ENCODE assay signal across 8 cellular contexts in the genomic region with DNA sequence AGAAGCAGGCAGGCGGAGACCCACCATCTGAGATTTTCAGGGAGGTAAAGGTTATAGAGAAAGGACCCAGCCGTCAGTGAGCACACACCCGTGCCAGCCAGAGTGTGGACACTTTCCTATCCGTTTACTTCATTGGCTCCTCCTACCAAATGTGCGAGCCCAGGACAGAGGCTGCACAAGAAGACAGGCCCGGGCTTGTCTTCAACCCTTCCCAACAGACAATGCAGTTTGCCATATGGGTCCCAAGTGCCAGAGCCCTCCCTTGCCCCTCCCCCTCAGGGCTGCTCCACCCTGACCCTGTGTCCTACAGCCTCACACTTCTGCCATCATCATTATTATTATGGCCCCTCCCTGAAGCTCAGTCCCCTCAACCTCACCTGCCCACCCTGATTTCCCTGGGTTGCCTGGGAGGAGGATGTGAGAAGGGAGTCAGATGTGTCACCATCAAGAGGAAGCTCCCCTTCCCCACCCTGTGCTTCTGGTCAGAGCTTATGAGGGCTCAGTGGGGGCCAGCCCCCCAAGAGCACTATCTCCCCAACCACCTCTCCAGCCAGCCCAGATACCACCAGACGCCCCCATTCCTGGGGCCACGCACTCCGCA. TPM values are rescaled to one million over a fixed set of nuclear protein-coding genes. Genes with fewer than 3 reads are reported as not detected.
DNase-seq lines count a peak whose midpoint lies in the region; FAIRE-seq and TF ChIP-seq lines count a peak whose summit lies in the region.

No MANE protein-coding gene starts in this region.

- peak overlapping the region; percentile 8 to 30 for H3K9ac ChIP-seq in colonic mucosa (ENCODE audit: low read depth in 2 of 2, low read length in 2 of 2)

- in situ Hi-C loops in brain microvascular endothelial cell (cut with HindIII; ENCODE audit: low pct_ligation_motif_present, low sequenced_read_pairs) = no loop called here

- H3K4me3 ChIP-seq in colonic mucosa = no peak overlapping the region
- H3K4me3 ChIP-seq in brain microvascular endothelial cell (ENCODE audit: low read depth, low read length) = no peak overlapping the region

- intact Hi-C loops in colonic mucosa (cut with DNase I) = no loop called here

- peak; percentile 94 for FAIRE-seq in GM18507 (lab: Jason Lieb, UNC)

- H3K9me3 ChIP-seq in colonic mucosa = no peaks in the 10 kb centered on the region

- H3K27ac ChIP-seq in colonic mucosa = no peak overlapping the region
- H3K27ac ChIP-seq in brain microvascular endothelial cell = no peak overlapping the region

- DNase-seq in GM18507 (ENCODE audit: extremely low spot score, insufficient read length, low read depth) = no peak
- peak; percentile 23 for DNase-seq in NCI-H2227 treated with DMSO at 0.1 percent for 48 hours (lab: John Stamatoyannopoulos, UW)
- DNase-seq in colonic mucosa = no peak
- DNase-seq in putamen (ENCODE audit: low spot score) = peak; percentile 80
- no peak for DNase-seq in D341Med (ENCODE audit: low spot score)
- DNase-seq in UCSD-AML1 (lab: John Stamatoyannopoulos, UW; ENCODE audit: unreplicated experiment) = no peak
- no peak for DNase-seq in RKO (ENCODE audit: low spot score)
- no peak for DNase-seq in brain microvascular endothelial cell

- peaks cover 11% of the 10 kb centered on the region for H3K4me1 ChIP-seq in colonic mucosa

- TF ChIP-seq CTCF in colonic mucosa (IDR thresholded peaks at IDR 0.05) = no peak
- no peak for TF ChIP-seq CTCF in brain microvascular endothelial cell (IDR thresholded peaks at IDR 0.05; ENCODE audit: low read depth, low read length, missing control alignments)

- H3K36me3 ChIP-seq in colonic mucosa (no peaks in the 10 kb centered on the region), brain microvascular endothelial cell (replicated peaks) (no peaks in the 10 kb centered on the region)

- H3K27me3 ChIP-seq in colonic mucosa (no peaks in the 10 kb centered on the region), brain microvascular endothelial cell (replicated peaks) (peaks cover 14% of the 10 kb centered on the region)

RNA-seq across cellular contexts. Expression of a gene that starts 9.4 kb away (rescaled TPM):
- total RNA-seq in colonic mucosa = 10 to 100 TPM; 15.8 to 41.0 TPM

RNA-seq across cellular contexts. Expression of a gene that starts 24.8 kb away (rescaled TPM):
- not detected for total RNA-seq in colonic mucosa

Comparison
In these comparisons a context has a peak if more than half of its experiments do, and no peak if none do; other contexts are left out.
1. DNase-seq: peak in NCI-H2227 treated with DMSO at 0.1 percent for 48 hours (single experiment) and putamen (single experiment); none in GM18507 (single experiment), colonic mucosa (single experiment), D341Med (single experiment), UCSD-AML1 (single experiment), RKO (single experiment) and brain microvascular endothelial cell (single experiment).